ENCODE assay signal across 17 cellular contexts in genomic region chr15:91857224-91857585, GRCh38. TPM values are rescaled to one million over a fixed set of nuclear protein-coding genes. Genes with fewer than 3 reads are reported as not detected.
A peak's percentile ranks its signal among the peaks of the same experiment; 100 is the strongest.
DNase-seq lines count a peak whose midpoint lies in the region; ATAC-seq and TF ChIP-seq lines count a peak whose summit lies in the region.
"Had no signal": no experiment of that assay in that cellular context is flagged by ENCODE, and none has a peak within 500 bp of the region (broad histone marks: within the 10 kb centered on the region; RNA-seq: fewer than 3 reads in every experiment).

No MANE protein-coding gene starts in this region.

- no peaks in the 10 kb centered on the region for H3K36me3 Mint-ChIP-seq in stimulated activated naive CD8-positive, alpha-beta T cell treated with anti-CD3 and anti-CD28 coated beads, Interleukin-15, Interleukin-2, amounts not matched to agents 100 ng/mL and 50 ng/mL, for 24 hours (ENCODE audit: low read depth)
- peaks cover 19% of the 10 kb centered on the region for H3K36me3 Mint-ChIP-seq in effector memory CD8-positive, alpha-beta T cell (ENCODE audit: insufficient read depth)
- H3K36me3 Mint-ChIP-seq: WTC11 had no signal

- ATAC-seq in stimulated activated naive CD8-positive, alpha-beta T cell treated with anti-CD3 and anti-CD28 coated beads, Interleukin-15, Interleukin-2, amounts not matched to agents 100 U/mL and 50 U/mL, for 24 hours: no peak
- ATAC-seq in effector memory CD8-positive, alpha-beta T cell (replicated peaks): no peak
- ATAC-seq in HG02678 (IDR thresholded peaks at IDR 0.05; ENCODE audit: unreplicated experiment) (no peak), GM21423 (IDR thresholded peaks at IDR 0.05; ENCODE audit: unreplicated experiment) (no peak)
- ATAC-seq: gastrocnemius medialis, mucosa of descending colon, SK-N-SH treated with all-trans-retinoic acid at 6 μM for 48 hours, WTC11 had no signal

- no peak for DNase-seq in stimulated activated naive CD8-positive, alpha-beta T cell treated with anti-CD3 and anti-CD28 coated beads, Interleukin-15, Interleukin-2, amounts not matched to agents 100 U/mL and 50 U/mL, for 24 hours
- DNase-seq in RPMI8226 (peak; percentile 34), dorsolateral prefrontal cortex (no peak)
- DNase-seq in effector memory CD8-positive, alpha-beta T cell: no peak
- no peak for DNase-seq in activated CD8-positive, alpha-beta memory T cell treated with anti-CD3 and anti-CD28 coated beads for 24 hours
- DNase-seq: gastrocnemius medialis, GDM1, mucosa of descending colon, NCI-H1436 treated with DMSO at 0.1 percent for 48 hours, NCI-H226, tibial artery had no signal

- no peaks in the 10 kb centered on the region for H3K27me3 ChIP-seq in dorsolateral prefrontal cortex
- H3K27me3 ChIP-seq: breast epithelium, gastrocnemius medialis, tibial artery had no signal

- peak overlapping the region in 21 of 59 donors; percentile 2 to 96 (median 33) for H3K27ac ChIP-seq in dorsolateral prefrontal cortex
- H3K27ac ChIP-seq: gastrocnemius medialis, tibial artery had no signal

- H3K27me3 Mint-ChIP-seq in stimulated activated naive CD8-positive, alpha-beta T cell treated with anti-CD3 and anti-CD28 coated beads, Interleukin-15, Interleukin-2, amounts not matched to agents 100 ng/mL and 50 ng/mL, for 24 hours: no peaks in the 10 kb centered on the region
- H3K27me3 Mint-ChIP-seq in effector memory CD8-positive, alpha-beta T cell: no peaks in the 10 kb centered on the region

- H3K4me3 ChIP-seq in dorsolateral prefrontal cortex: peak overlapping the region in 2 of 59 donors; percentile 7 to 11
- H3K4me3 ChIP-seq: gastrocnemius medialis, mucosa of descending colon, tibial artery had no signal

- peaks cover 72% of the 10 kb centered on the region for H3K4me1 Mint-ChIP-seq in stimulated activated naive CD8-positive, alpha-beta T cell treated with anti-CD3 and anti-CD28 coated beads, Interleukin-15, Interleukin-2, amounts not matched to agents 100 ng/mL and 50 ng/mL, for 24 hours (ENCODE audit: low read depth)
- H3K4me1 Mint-ChIP-seq in effector memory CD8-positive, alpha-beta T cell (ENCODE audit: low read depth in 2 of 2): peaks cover 50 to 51% of the 10 kb centered on the region in 2 donors

- H3K27ac Mint-ChIP-seq in stimulated activated naive CD8-positive, alpha-beta T cell treated with anti-CD3 and anti-CD28 coated beads, Interleukin-15, Interleukin-2, amounts not matched to agents 100 ng/mL and 50 ng/mL, for 24 hours: peak overlapping the region; percentile 62
- peak overlapping the region; percentile 61 to 91 for H3K27ac Mint-ChIP-seq in effector memory CD8-positive, alpha-beta T cell
- H3K27ac Mint-ChIP-seq: WTC11 had no signal

- H3K4me3 Mint-ChIP-seq in stimulated activated naive CD8-positive, alpha-beta T cell treated with anti-CD3 and anti-CD28 coated beads, Interleukin-15, Interleukin-2, amounts not matched to agents 100 ng/mL and 50 ng/mL, for 24 hours: peak overlapping the region; percentile 46
- H3K4me3 Mint-ChIP-seq in effector memory CD8-positive, alpha-beta T cell: peak overlapping the region; percentile 71 to 83
- H3K4me3 Mint-ChIP-seq: WTC11 had no signal

- H3K9me3 Mint-ChIP-seq in stimulated activated naive CD8-positive, alpha-beta T cell treated with anti-CD3 and anti-CD28 coated beads, Interleukin-15, Interleukin-2, amounts not matched to agents 100 ng/mL and 50 ng/mL, for 24 hours: no peaks in the 10 kb centered on the region
- no peaks in the 10 kb centered on the region for H3K9me3 Mint-ChIP-seq in effector memory CD8-positive, alpha-beta T cell
- H3K9me3 Mint-ChIP-seq: WTC11 had no signal

- no peak for TF ChIP-seq CTCF in dorsolateral prefrontal cortex (IDR thresholded peaks at IDR 0.05 in 54 of 56, conservative IDR thresholded peaks at IDR 0.05 in 2 of 56; ENCODE audit: low read depth in 1 of 56, partially characterized antibody in 56 of 56)

- intact Hi-C loops in dorsolateral prefrontal cortex (cut with DNase I): no loop called here

RNA-seq across cellular contexts. Expression of gene SLCO3A1, which starts 3.7 kb away (rescaled TPM):
- total RNA-seq in dorsolateral prefrontal cortex: 100 to 1,000 TPM in 13 of 120 experiments, 10 to 100 TPM in 107; 36.6 to 170 (median 68.2) TPM
